In the genomic region with DNA sequence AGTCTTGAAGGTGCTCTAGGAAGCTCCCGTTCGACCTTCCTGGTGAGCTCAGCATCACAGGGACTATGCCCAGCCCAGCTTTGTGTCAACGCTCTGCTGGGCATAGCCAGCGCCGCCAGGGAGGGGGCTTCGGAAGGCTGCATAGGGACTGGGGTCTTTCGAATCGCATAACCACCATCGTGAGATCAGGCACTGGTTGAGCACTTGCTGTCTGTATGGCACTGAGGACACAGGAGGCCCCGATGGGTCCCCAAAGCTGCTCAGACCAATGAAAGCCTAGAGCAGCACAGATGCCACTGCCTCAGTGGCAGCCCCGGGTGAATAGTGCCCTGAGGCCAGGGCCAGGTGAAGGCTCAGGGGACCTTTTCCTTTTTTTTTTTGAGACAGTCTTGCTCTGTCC, we compare ENCODE assay signal across 20 cellular contexts.
"Had no signal": no experiment of that assay in that cellular context is flagged by ENCODE, and none has a peak within 500 bp of the region (broad histone marks: within the 10 kb centered on the region; RNA-seq: fewer than 3 reads in every experiment).

No MANE protein-coding gene starts in this region.

- FAIRE-seq: frontal cortex, keratinocyte had no signal

- H3K27ac ChIP-seq: prostate gland, right atrium auricular region, suprapubic skin, transverse colon had no signal

- DNase-seq: cortex of kidney; hypothalamus; immature natural killer cell; left ventricle myocardium superior; mucosa of descending colon; naive B cell; stimulated activated CD4-positive, alpha-beta T cell treated with anti-CD3 and anti-CD28 coated beads, Interleukin-2, amount 100 ng/mL, for 48 hours; stimulated activated naive B cell treated with anti-CD40 and anti-IgM and Interleukin-4, amounts not matched to agents 10 μg/mL and 1 μg/mL and 100 μg/mL, for 72 hours; stimulated activated naive CD8-positive, alpha-beta T cell treated with anti-CD3 and anti-CD28 coated beads, Interleukin-15, amount 100 ng/mL, for 72 hours; transverse colon had no signal

- H3K4me3 ChIP-seq: lung, mucosa of descending colon, prostate gland, right atrium auricular region, suprapubic skin, transverse colon had no signal

- H3K27ac Mint-ChIP-seq: immature natural killer cell; memory B cell; mesothelial cell of epicardium; naive B cell; natural killer cell treated with Interleukin-12 subunit alpha and Interleukin-12 subunit beta and Interleukin-15 and Interleukin-18, amount 100 ng/mL, for 72 hours; stimulated activated naive B cell treated with anti-CD40 and anti-IgM and Interleukin-4, amounts not matched to agents 10 μg/mL and 1 μg/mL and 100 μg/mL, for 72 hours; stimulated activated naive CD8-positive, alpha-beta T cell treated with anti-CD3 and anti-CD28 coated beads, Interleukin-15, amount 100 ng/mL, for 72 hours had no signal

- H3K4me3 Mint-ChIP-seq: immature natural killer cell; memory B cell; mesothelial cell of epicardium; naive B cell; natural killer cell treated with Interleukin-12 subunit alpha and Interleukin-12 subunit beta and Interleukin-15 and Interleukin-18, amount 100 ng/mL, for 72 hours; neural crest cell; stimulated activated naive B cell treated with anti-CD40 and anti-IgM and Interleukin-4, amounts not matched to agents 10 μg/mL and 1 μg/mL and 100 μg/mL, for 72 hours; stimulated activated naive CD8-positive, alpha-beta T cell treated with anti-CD3 and anti-CD28 coated beads, Interleukin-15, amount 100 ng/mL, for 72 hours had no signal

- H3K9me3 ChIP-seq: mucosa of descending colon, prostate gland, right atrium auricular region, suprapubic skin, transverse colon had no signal

- H3K9me3 Mint-ChIP-seq: immature natural killer cell; memory B cell; naive B cell; natural killer cell treated with Interleukin-12 subunit alpha and Interleukin-12 subunit beta and Interleukin-15 and Interleukin-18, amount 100 ng/mL, for 72 hours; neural crest cell; stimulated activated naive B cell treated with anti-CD40 and anti-IgM and Interleukin-4, amounts not matched to agents 10 μg/mL and 1 μg/mL and 100 μg/mL, for 72 hours; stimulated activated naive CD8-positive, alpha-beta T cell treated with anti-CD3 and anti-CD28 coated beads, Interleukin-15, amount 100 ng/mL, for 72 hours had no signal

- H3K4me1 Mint-ChIP-seq: memory B cell, mesothelial cell of epicardium had no signal

- H3K4me1 ChIP-seq: prostate gland, right atrium auricular region, transverse colon had no signal
